ENCODE assay signal across 8 cellular contexts in genomic region chr6:105757512-105758200, GRCh38.
A peak's percentile ranks its signal among the peaks of the same experiment; 100 is the strongest.
DNase-seq lines count a peak whose midpoint lies in the region; ATAC-seq, FAIRE-seq and TF ChIP-seq lines count a peak whose summit lies in the region.
"Had no signal": no experiment of that assay in that cellular context is flagged by ENCODE, and none has a peak within 500 bp of the region (broad histone marks: within the 10 kb centered on the region; RNA-seq: fewer than 3 reads in every experiment).

No MANE protein-coding gene starts in this region.

- no peak overlapping the region for H3K27ac ChIP-seq in HepG2 (ENCODE audit: extremely low read length, insufficient read depth, low read length)

- no TSS peak for BruUV-seq in HepG2 (replicated peaks; lab: Mats Ljungman, UMichigan)

- 3% methylated on average over 5 of the region's 5 CpGs for WGBS in HepG2 (ENCODE audit: low lambda C conversion rate)

- H3K9ac ChIP-seq in HepG2 (ENCODE audit: insufficient read depth, low read depth, low read length): no peak overlapping the region

- peaks cover 0 to 14% of the 10 kb centered on the region in 2 experiments; a peak in 2 of 5 replicates for H3K27me3 ChIP-seq in HepG2 (ENCODE audit: control insufficient read depth in 1 of 2, insufficient read depth in 2 of 2, low read length in 2 of 2)

- no peak overlapping the region for H2AFZ ChIP-seq in HepG2 (ENCODE audit: low read length)

- peak; percentile 27 for FAIRE-seq in H54 (lab: Jason Lieb, UNC)
- FAIRE-seq in HepG2 (lab: Jason Lieb, UNC): no peak

- H3K4me2 ChIP-seq in HepG2 (ENCODE audit: low read depth, low read length): no peak overlapping the region

- H3K27me3 Mint-ChIP-seq in naive thymus-derived CD8-positive, alpha-beta T cell: peaks cover 0 to 21% (median 3%) of the 10 kb centered on the region in 5 donors

- TF ChIP-seq CTCF in HepG2 (CRISPR knock-in tag; IDR thresholded peaks at IDR 0.05): no peak

- H3K27ac Mint-ChIP-seq in naive thymus-derived CD8-positive, alpha-beta T cell: no peak overlapping the region

- no peaks in the 10 kb centered on the region for H3K9me3 ChIP-seq in HepG2 (ENCODE audit: low read length)

- no peak for TF ChIP-seq RAD21 in HepG2 (CRISPR knock-in tag; IDR thresholded peaks at IDR 0.05)

- TF ChIP-seq EP300 in HepG2 (IDR thresholded peaks at IDR 0.05; ENCODE audit: low read depth in 2 of 2, low read length in 2 of 2) (no peak; a peak in 1 of 4 replicates), HepG2 (CRISPR knock-in tag; IDR thresholded peaks at IDR 0.05; ENCODE audit: borderline replicate concordance) (no peak)

- no peaks in the 10 kb centered on the region for H4K20me1 ChIP-seq in HepG2 (ENCODE audit: insufficient read depth, low read length)

- TF ChIP-seq POLR2A in H54 (IDR thresholded peaks at IDR 0.05; ENCODE audit: low read depth, low read length): no peak
- TF ChIP-seq POLR2A in HepG2 (IDR thresholded peaks at IDR 0.05; ENCODE audit: insufficient read depth in 1 of 2, low read depth in 2 of 2, low read length in 2 of 2): no peak

- intact Hi-C loops in HepG2 (cut with micrococcal nuclease; ENCODE audit: unreplicated experiment): no loop called here

- H3K9me3 Mint-ChIP-seq in naive thymus-derived CD8-positive, alpha-beta T cell: no peaks in the 10 kb centered on the region

- no peak overlapping the region for H3K4me3 Mint-ChIP-seq in naive thymus-derived CD8-positive, alpha-beta T cell

- H3K36me3 Mint-ChIP-seq in naive thymus-derived CD8-positive, alpha-beta T cell: no peaks in the 10 kb centered on the region

- H3K4me1 ChIP-seq in HepG2 (ENCODE audit: insufficient read depth, low read length): no peaks in the 10 kb centered on the region

- peaks cover 0 to 2% (median under 1%) of the 10 kb centered on the region in 4 donors for H3K4me1 Mint-ChIP-seq in naive thymus-derived CD8-positive, alpha-beta T cell

- H3K79me2 ChIP-seq in HepG2 (ENCODE audit: insufficient read depth, low read length): no peaks in the 10 kb centered on the region

- DNase-seq in H54 (ENCODE audit: insufficient read length, low spot score) (no peak), M059J (ENCODE audit: low read depth) (peak; percentile 19), HepG2 (ENCODE audit: low spot score) (peak; percentile 13), NCI-H446 treated with DMSO at 0.1 percent for 48 hours (lab: John Stamatoyannopoulos, UW) (no peak)
- DNase-seq in stimulated activated CD4-positive, alpha-beta T cell treated with anti-CD3 and anti-CD28 coated beads, Interleukin-12 subunit alpha, Interleukin-12 subunit beta, amount 100 ng/mL, for 4 hours: no peak
- DNase-seq in naive thymus-derived CD8-positive, alpha-beta T cell: no peak
- DNase-seq: foreskin fibroblast had no signal

- H3K4me3 ChIP-seq in HepG2 (replicated peaks in 1 of 3; ENCODE audit: insufficient read depth in 1 of 3, low read depth in 2 of 3, low read length in 3 of 3): no peak overlapping the region

- CTCF ChIA-PET in HepG2 (lab: Yijun Ruan, JAX; ENCODE audit: low intra/inter-chr PET ratio, low total read pairs): no interaction called here

- in situ Hi-C loops in HepG2 (cut with HindIII; ENCODE audit: extremely low pct_ligation_motif_present, low pct_unique_long_range_greater_than_20kb): no loop called here

- H3K36me3 ChIP-seq in HepG2 (replicated peaks in 1 of 2; ENCODE audit: control insufficient read depth in 1 of 2, insufficient read depth in 2 of 2, low read length in 2 of 2): no peaks in the 10 kb centered on the region

- ATAC-seq in GM18870 (IDR thresholded peaks at IDR 0.05; ENCODE audit: unreplicated experiment): peak; percentile 96
- ATAC-seq in HepG2: no peak
- ATAC-seq in naive thymus-derived CD8-positive, alpha-beta T cell: no peak

- POLR2A ChIA-PET in HepG2 (lab: Yijun Ruan, JAX): no interaction called here
- POLR2A ChIA-PET in naive thymus-derived CD8-positive, alpha-beta T cell (lab: Charles Lee): no interaction called here

TF ChIP-seq in HepG2, 621 proteins besides CTCF, POLR2A, EP300 and RAD21 (continues in another document):
- TF ChIP-seq HNRNPL (IDR thresholded peaks at IDR 0.05; ENCODE audit: low read depth, low read length): no peak
- TF ChIP-seq ZFP37 (CRISPR knock-in tag; IDR thresholded peaks at IDR 0.05; ENCODE audit: borderline replicate concordance): no peak
- TF ChIP-seq BCL3 (CRISPR knock-in tag; IDR thresholded peaks at IDR 0.05): no peak
- TF ChIP-seq U2AF2 (IDR thresholded peaks at IDR 0.05; ENCODE audit: low read depth, low read length): no peak
- TF ChIP-seq NCOR1 (IDR thresholded peaks at IDR 0.05; ENCODE audit: borderline replicate concordance, low read length): no peak
- TF ChIP-seq ATF5 (CRISPR knock-in tag; IDR thresholded peaks at IDR 0.05; ENCODE audit: low read depth): no peak
- TF ChIP-seq ZSCAN9 (CRISPR knock-in tag; IDR thresholded peaks at IDR 0.05; ENCODE audit: borderline replicate concordance): no peak
- TF ChIP-seq EEA1 (CRISPR knock-in tag; IDR thresholded peaks at IDR 0.05; ENCODE audit: borderline replicate concordance): no peak
- TF ChIP-seq ZNF563 (CRISPR knock-in tag; IDR thresholded peaks at IDR 0.05): no peak
- TF ChIP-seq ZSCAN5A (CRISPR knock-in tag; IDR thresholded peaks at IDR 0.05; ENCODE audit: borderline replicate concordance): no peak
- no peak for TF ChIP-seq ZNF512B (CRISPR knock-in tag; IDR thresholded peaks at IDR 0.05; ENCODE audit: borderline replicate concordance)
- no peak for TF ChIP-seq HDAC6 (IDR thresholded peaks at IDR 0.05; ENCODE audit: low read depth, low read length)
- no peak for TF ChIP-seq ZNF235 (CRISPR knock-in tag; IDR thresholded peaks at IDR 0.05; ENCODE audit: borderline replicate concordance)
- TF ChIP-seq KDM6A (CRISPR knock-in tag; IDR thresholded peaks at IDR 0.05; ENCODE audit: low read depth): no peak
- no peak for TF ChIP-seq E2F2 (CRISPR knock-in tag; IDR thresholded peaks at IDR 0.05; ENCODE audit: borderline replicate concordance)
- TF ChIP-seq GTF3A (CRISPR knock-in tag; conservative IDR thresholded peaks at IDR 0.05): no peak
- TF ChIP-seq SOX13 (IDR thresholded peaks at IDR 0.05): no peak
- peak in 1 of 2 experiments; percentile 83; a peak in 2 of 4 replicates for TF ChIP-seq SOX13 (CRISPR knock-in tag; conservative IDR thresholded peaks at IDR 0.05 in 1 of 2, IDR thresholded peaks at IDR 0.05 in 1 of 2)
- peak; percentile 69; the same call in 1 of the 2 replicates for TF ChIP-seq FOXA3 (CRISPR knock-in tag; IDR thresholded peaks at IDR 0.05)

Comparison
In these comparisons a context has a peak if more than half of its experiments do, and no peak if none do; other contexts are left out.
1. DNase-seq: peak in M059J (single experiment) and HepG2 (single experiment); none in H54 (single experiment), stimulated activated CD4-positive, alpha-beta T cell treated with anti-CD3 and anti-CD28 coated beads, Interleukin-12 subunit alpha, Interleukin-12 subunit beta, amount 100 ng/mL, for 4 hours (single experiment), naive thymus-derived CD8-positive, alpha-beta T cell (0 of 10) and NCI-H446 treated with DMSO at 0.1 percent for 48 hours (single experiment).